1 cellular context compared by ENCODE assay signal in the genomic region with DNA sequence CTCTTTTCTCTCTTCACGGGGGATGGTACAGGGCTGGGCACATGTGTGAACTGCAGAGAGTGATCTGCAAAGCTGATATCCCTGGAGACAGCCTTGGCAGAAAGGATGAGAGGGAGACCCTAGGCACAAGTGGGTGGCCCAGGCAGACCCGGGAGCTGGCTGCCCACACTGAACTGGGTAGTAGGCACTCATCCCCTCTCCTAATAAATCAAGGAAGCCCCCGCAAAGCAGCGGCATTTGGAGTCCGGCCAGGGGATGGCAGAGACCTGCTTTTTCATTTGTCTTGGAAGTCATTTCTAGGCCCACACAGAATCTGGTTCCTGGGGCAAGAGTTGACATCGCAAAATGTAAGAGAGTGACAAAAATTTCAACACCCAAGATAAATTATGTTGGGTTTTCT.
TF ChIP-seq lines count a peak whose summit lies in the region.

No MANE protein-coding gene starts in this region.

TF ChIP-seq in WTC11, 78 proteins besides CTCF, POLR2A, EP300 and RAD21 (continued from another document):
- TF ChIP-seq, protein P1, sequence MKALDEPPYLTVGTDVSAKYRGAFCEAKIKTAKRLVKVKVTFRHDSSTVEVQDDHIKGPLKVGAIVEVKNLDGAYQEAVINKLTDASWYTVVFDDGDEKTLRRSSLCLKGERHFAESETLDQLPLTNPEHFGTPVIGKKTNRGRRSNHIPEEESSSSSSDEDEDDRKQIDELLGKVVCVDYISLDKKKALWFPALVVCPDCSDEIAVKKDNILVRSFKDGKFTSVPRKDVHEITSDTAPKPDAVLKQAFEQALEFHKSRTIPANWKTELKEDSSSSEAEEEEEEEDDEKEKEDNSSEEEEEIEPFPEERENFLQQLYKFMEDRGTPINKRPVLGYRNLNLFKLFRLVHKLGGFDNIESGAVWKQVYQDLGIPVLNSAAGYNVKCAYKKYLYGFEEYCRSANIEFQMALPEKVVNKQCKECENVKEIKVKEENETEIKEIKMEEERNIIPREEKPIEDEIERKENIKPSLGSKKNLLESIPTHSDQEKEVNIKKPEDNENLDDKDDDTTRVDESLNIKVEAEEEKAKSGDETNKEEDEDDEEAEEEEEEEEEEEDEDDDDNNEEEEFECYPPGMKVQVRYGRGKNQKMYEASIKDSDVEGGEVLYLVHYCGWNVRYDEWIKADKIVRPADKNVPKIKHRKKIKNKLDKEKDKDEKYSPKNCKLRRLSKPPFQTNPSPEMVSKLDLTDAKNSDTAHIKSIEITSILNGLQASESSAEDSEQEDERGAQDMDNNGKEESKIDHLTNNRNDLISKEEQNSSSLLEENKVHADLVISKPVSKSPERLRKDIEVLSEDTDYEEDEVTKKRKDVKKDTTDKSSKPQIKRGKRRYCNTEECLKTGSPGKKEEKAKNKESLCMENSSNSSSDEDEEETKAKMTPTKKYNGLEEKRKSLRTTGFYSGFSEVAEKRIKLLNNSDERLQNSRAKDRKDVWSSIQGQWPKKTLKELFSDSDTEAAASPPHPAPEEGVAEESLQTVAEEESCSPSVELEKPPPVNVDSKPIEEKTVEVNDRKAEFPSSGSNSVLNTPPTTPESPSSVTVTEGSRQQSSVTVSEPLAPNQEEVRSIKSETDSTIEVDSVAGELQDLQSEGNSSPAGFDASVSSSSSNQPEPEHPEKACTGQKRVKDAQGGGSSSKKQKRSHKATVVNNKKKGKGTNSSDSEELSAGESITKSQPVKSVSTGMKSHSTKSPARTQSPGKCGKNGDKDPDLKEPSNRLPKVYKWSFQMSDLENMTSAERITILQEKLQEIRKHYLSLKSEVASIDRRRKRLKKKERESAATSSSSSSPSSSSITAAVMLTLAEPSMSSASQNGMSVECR (CRISPR knock-in tag; IDR thresholded peaks at IDR 0.05; ENCODE audit: borderline replicate concordance): no peak
- TF ChIP-seq, protein P2, sequence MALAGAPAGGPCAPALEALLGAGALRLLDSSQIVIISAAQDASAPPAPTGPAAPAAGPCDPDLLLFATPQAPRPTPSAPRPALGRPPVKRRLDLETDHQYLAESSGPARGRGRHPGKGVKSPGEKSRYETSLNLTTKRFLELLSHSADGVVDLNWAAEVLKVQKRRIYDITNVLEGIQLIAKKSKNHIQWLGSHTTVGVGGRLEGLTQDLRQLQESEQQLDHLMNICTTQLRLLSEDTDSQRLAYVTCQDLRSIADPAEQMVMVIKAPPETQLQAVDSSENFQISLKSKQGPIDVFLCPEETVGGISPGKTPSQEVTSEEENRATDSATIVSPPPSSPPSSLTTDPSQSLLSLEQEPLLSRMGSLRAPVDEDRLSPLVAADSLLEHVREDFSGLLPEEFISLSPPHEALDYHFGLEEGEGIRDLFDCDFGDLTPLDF (CRISPR knock-in tag; IDR thresholded peaks at IDR 0.05): no peak
- TF ChIP-seq SMAD4 (CRISPR knock-in tag; IDR thresholded peaks at IDR 0.05) (no peak), ZNF396 (CRISPR knock-in tag; IDR thresholded peaks at IDR 0.05; ENCODE audit: borderline replicate concordance) (no peak), TEAD1 (CRISPR knock-in tag; IDR thresholded peaks at IDR 0.05) (no peak)
- TF ChIP-seq, protein P3, sequence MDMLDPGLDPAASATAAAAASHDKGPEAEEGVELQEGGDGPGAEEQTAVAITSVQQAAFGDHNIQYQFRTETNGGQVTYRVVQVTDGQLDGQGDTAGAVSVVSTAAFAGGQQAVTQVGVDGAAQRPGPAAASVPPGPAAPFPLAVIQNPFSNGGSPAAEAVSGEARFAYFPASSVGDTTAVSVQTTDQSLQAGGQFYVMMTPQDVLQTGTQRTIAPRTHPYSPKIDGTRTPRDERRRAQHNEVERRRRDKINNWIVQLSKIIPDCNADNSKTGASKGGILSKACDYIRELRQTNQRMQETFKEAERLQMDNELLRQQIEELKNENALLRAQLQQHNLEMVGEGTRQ (CRISPR knock-in tag; IDR thresholded peaks at IDR 0.05): no peak
- TF ChIP-seq, protein P4, sequence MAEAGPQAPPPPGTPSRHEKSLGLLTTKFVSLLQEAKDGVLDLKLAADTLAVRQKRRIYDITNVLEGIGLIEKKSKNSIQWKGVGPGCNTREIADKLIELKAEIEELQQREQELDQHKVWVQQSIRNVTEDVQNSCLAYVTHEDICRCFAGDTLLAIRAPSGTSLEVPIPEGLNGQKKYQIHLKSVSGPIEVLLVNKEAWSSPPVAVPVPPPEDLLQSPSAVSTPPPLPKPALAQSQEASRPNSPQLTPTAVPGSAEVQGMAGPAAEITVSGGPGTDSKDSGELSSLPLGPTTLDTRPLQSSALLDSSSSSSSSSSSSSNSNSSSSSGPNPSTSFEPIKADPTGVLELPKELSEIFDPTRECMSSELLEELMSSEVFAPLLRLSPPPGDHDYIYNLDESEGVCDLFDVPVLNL (CRISPR knock-in tag; IDR thresholded peaks at IDR 0.05; ENCODE audit: borderline replicate concordance, low read depth): no peak
- TF ChIP-seq, protein P5, sequence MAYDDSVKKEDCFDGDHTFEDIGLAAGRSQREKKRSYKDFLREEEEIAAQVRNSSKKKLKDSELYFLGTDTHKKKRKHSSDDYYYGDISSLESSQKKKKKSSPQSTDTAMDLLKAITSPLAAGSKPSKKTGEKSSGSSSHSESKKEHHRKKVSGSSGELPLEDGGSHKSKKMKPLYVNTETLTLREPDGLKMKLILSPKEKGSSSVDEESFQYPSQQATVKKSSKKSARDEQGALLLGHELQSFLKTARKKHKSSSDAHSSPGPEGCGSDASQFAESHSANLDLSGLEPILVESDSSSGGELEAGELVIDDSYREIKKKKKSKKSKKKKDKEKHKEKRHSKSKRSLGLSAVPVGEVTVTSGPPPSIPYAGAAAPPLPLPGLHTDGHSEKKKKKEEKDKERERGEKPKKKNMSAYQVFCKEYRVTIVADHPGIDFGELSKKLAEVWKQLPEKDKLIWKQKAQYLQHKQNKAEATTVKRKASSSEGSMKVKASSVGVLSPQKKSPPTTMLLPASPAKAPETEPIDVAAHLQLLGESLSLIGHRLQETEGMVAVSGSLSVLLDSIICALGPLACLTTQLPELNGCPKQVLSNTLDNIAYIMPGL (CRISPR knock-in tag; IDR thresholded peaks at IDR 0.05): no peak
TF ChIP-seq in WTC11: peak in this region for 0.
